3 cellular contexts compared by ENCODE assay signal in genomic region chr2:80062298-80062697, GRCh38.
TF ChIP-seq lines count a peak whose summit lies in the region.

No MANE protein-coding gene starts in this region.

TF ChIP-seq in A549, 52 proteins besides CTCF, POLR2A, EP300 and RAD21:
- TF ChIP-seq NR3C1 (IDR thresholded peaks at IDR 0.05) (no peak), E2F6 (IDR thresholded peaks at IDR 0.05; ENCODE audit: borderline replicate concordance, low read depth) (no peak), CBX2 (IDR thresholded peaks at IDR 0.05; ENCODE audit: borderline replicate concordance, low read depth) (no peak), KDM1A (IDR thresholded peaks at IDR 0.05; ENCODE audit: low read depth) (no peak), MAFK (IDR thresholded peaks at IDR 0.05; ENCODE audit: partially characterized antibody) (peak; percentile 53), SMC3 (IDR thresholded peaks at IDR 0.05) (no peak), ZC3H11A (IDR thresholded peaks at IDR 0.05) (no peak)
TF ChIP-seq in A549: peak in this region for 1.

TF ChIP-seq in IMR-90, 13 proteins besides CTCF, POLR2A, EP300 and RAD21:
- no peak for TF ChIP-seq RCOR1 (IDR thresholded peaks at IDR 0.05; ENCODE audit: insufficient replicate concordance, low read length)
- TF ChIP-seq MAFK (IDR thresholded peaks at IDR 0.05; ENCODE audit: low read depth, low read length), result peak; percentile 75
- no peak for TF ChIP-seq BHLHE40 (IDR thresholded peaks at IDR 0.05; ENCODE audit: low read depth, low read length)
- TF ChIP-seq RFX5 (IDR thresholded peaks at IDR 0.05; ENCODE audit: low read depth, low read length), result no peak
- no peak for TF ChIP-seq SMC3 (IDR thresholded peaks at IDR 0.05; ENCODE audit: low read depth, low read length)
- TF ChIP-seq CHD1 (IDR thresholded peaks at IDR 0.05; ENCODE audit: low read depth, low read length), result no peak
- no peak for TF ChIP-seq FOS (IDR thresholded peaks at IDR 0.05; ENCODE audit: low read depth, low read length)
- TF ChIP-seq MXI1 (IDR thresholded peaks at IDR 0.05; ENCODE audit: borderline replicate concordance, low read depth, low read length), result no peak

TF ChIP-seq in K562, 482 proteins besides CTCF, POLR2A, EP300 and RAD21:
- TF ChIP-seq ZNF121 (CRISPR knock-in tag; conservative IDR thresholded peaks at IDR 0.05) (no peak), PCBP1 (IDR thresholded peaks at IDR 0.05; ENCODE audit: low read depth, low read length, poor library complexity, severe bottlenecking) (no peak), ZNF518B (CRISPR knock-in tag; IDR thresholded peaks at IDR 0.05) (no peak), THRA (IDR thresholded peaks at IDR 0.05) (no peak), CBX1 (IDR thresholded peaks at IDR 0.05; ENCODE audit: low read depth) (no peak), ZNF316 (IDR thresholded peaks at IDR 0.05) (peak; percentile 53; the same call in 1 of the 2 replicates), DNMT1 (IDR thresholded peaks at IDR 0.05) (no peak), RBM34 (IDR thresholded peaks at IDR 0.05; ENCODE audit: borderline replicate concordance, insufficient read depth, low read length) (no peak), ZNF639 (CRISPR knock-in tag; conservative IDR thresholded peaks at IDR 0.05 in 1 of 2, IDR thresholded peaks at IDR 0.05 in 1 of 2) (no peak), ZNF354B (CRISPR knock-in tag; IDR thresholded peaks at IDR 0.05) (no peak), GMEB1 (CRISPR knock-in tag; IDR thresholded peaks at IDR 0.05) (no peak), MAFF (IDR thresholded peaks at IDR 0.05; ENCODE audit: low read length) (peak; percentile 25; the same call in 1 of the 2 replicates), CEBPB (tag; IDR thresholded peaks at IDR 0.05) (no peak), ZNF76 (CRISPR knock-in tag; IDR thresholded peaks at IDR 0.05; ENCODE audit: borderline replicate concordance) (no peak), FOXO4 (CRISPR knock-in tag; IDR thresholded peaks at IDR 0.05) (no peak), CHAMP1 (IDR thresholded peaks at IDR 0.05) (no peak), NR0B1 (IDR thresholded peaks at IDR 0.05; ENCODE audit: partially characterized antibody) (no peak), C11orf30 (IDR thresholded peaks at IDR 0.05; ENCODE audit: low read depth) (peak; percentile 24; the same call in 1 of the 2 replicates), EP400 (IDR thresholded peaks at IDR 0.05) (no peak), FOXA1 (IDR thresholded peaks at IDR 0.05; ENCODE audit: borderline replicate concordance) (no peak)
